ENCODE assay signal across 9 cellular contexts in genomic region chr14:103920981-103921854, GRCh38. TPM values are rescaled to one million over a fixed set of nuclear protein-coding genes. Genes with fewer than 3 reads are reported as not detected.
DNase-seq lines count a peak whose midpoint lies in the region; ATAC-seq, FAIRE-seq and TF ChIP-seq lines count a peak whose summit lies in the region.
"Had no signal": no experiment of that assay in that cellular context is flagged by ENCODE, and none has a peak within 500 bp of the region (broad histone marks: within the 10 kb centered on the region; RNA-seq: fewer than 3 reads in every experiment).

No MANE protein-coding gene starts in this region.

- peak; percentile 80 for FAIRE-seq in GM19239 (lab: Jason Lieb, UNC)

- peaks cover 20 to 39% (median 26%) of the 10 kb centered on the region in 11 experiments for H3K36me3 ChIP-seq in BLaER1 treated with 17β-estradiol and CSF1 and Interleukin-3, amounts not matched to agents 10 nM and 100 nM
- no peaks in the 10 kb centered on the region for H3K36me3 ChIP-seq in colonic mucosa

- H3K4me1 ChIP-seq in BLaER1 treated with 17β-estradiol and CSF1 and Interleukin-3, amounts not matched to agents 10 nM and 100 nM = peaks cover 15 to 57% (median 27%) of the 10 kb centered on the region in 10 experiments
- no peaks in the 10 kb centered on the region for H3K4me1 ChIP-seq in colonic mucosa

- peak; percentile 91 for ATAC-seq in HG03442 (IDR thresholded peaks at IDR 0.05; ENCODE audit: unreplicated experiment)
- peak; percentile 91 for ATAC-seq in left colon

- H3K4me2 ChIP-seq in BLaER1 treated with 17β-estradiol and CSF1 and Interleukin-3, amounts not matched to agents 10 nM and 100 nM = peak overlapping the region; percentile 85 to 99 (median 93)

- no peaks in the 10 kb centered on the region for H3K9me3 ChIP-seq in BLaER1 treated with 17β-estradiol and CSF1 and Interleukin-3, amounts not matched to agents 10 nM and 100 nM (replicated peaks in 1 of 11)
- H3K9me3 ChIP-seq in colonic mucosa = no peaks in the 10 kb centered on the region

- intact Hi-C loops in colonic mucosa (cut with DNase I) (no loop called here), left colon (cut with DNase I, micrococcal nuclease) (no loop called here)

- H3K4me3 ChIP-seq in BLaER1 treated with 17β-estradiol and CSF1 and Interleukin-3, amounts not matched to agents 10 nM and 100 nM = peak overlapping the region; percentile 66 to 97 (median 88)
- H3K4me3 ChIP-seq in colonic mucosa = peak overlapping the region; percentile 93

- peaks cover 44 to 50% (median 49%) of the 10 kb centered on the region in 11 experiments for H4K20me1 ChIP-seq in BLaER1 treated with 17β-estradiol and CSF1 and Interleukin-3, amounts not matched to agents 10 nM and 100 nM

- peak overlapping the region; percentile 50 to 94 (median 87) for H3K27ac ChIP-seq in BLaER1 treated with 17β-estradiol and CSF1 and Interleukin-3, amounts not matched to agents 10 nM and 100 nM
- peak overlapping the region; percentile 80 for H3K27ac ChIP-seq in colonic mucosa

- TF ChIP-seq CTCF in colonic mucosa (IDR thresholded peaks at IDR 0.05) = peak; percentile 98

- H3K9ac ChIP-seq in BLaER1 treated with 17β-estradiol and CSF1 and Interleukin-3, amounts not matched to agents 10 nM and 100 nM = peak overlapping the region; percentile 88 to 98 (median 91)
- peak overlapping the region; percentile 83 to 95 for H3K9ac ChIP-seq in colonic mucosa (ENCODE audit: low read depth in 2 of 2, low read length in 2 of 2)

- peak; percentile 99 for DNase-seq in GM19239 (ENCODE audit: insufficient read length, low spot score)
- peak; percentile 92 for DNase-seq in NCI-H510A treated with DMSO at 0.1 percent for 48 hours (lab: John Stamatoyannopoulos, UW)
- DNase-seq in activated CD4-positive, alpha-beta T cell treated with anti-CD3 and anti-CD28 coated beads for 4 hours = peak; percentile 90 to 94
- DNase-seq in colonic mucosa = peak; percentile 96
- peak; percentile 92 for DNase-seq in left colon
- peak; percentile 92 to 95 for DNase-seq in stimulated activated CD4-positive, alpha-beta T cell treated with anti-CD3 and anti-CD28 coated beads, Interleukin-1b, Interleukin-23, amount 100 ng/mL, for 4 hours (ENCODE audit: low read depth in 2 of 2)

- no peaks in the 10 kb centered on the region for H3K27me3 ChIP-seq in BLaER1 treated with 17β-estradiol and CSF1 and Interleukin-3, amounts not matched to agents 10 nM and 100 nM
- H3K27me3 ChIP-seq in colonic mucosa = no peaks in the 10 kb centered on the region

RNA-seq across cellular contexts. Expression of gene TDRD9, which starts 7.0 kb away (rescaled TPM):
- total RNA-seq in colonic mucosa (1 to 10 TPM in 1 of 2 donors, under 1 TPM in 1; 0.44 to 1.1 TPM), left colon (under 1 TPM; 0.22 to 0.24 TPM)

RNA-seq across cellular contexts. Expression of gene RD3L, which starts 21.1 kb away (rescaled TPM):
- total RNA-seq in colonic mucosa = not detected
- total RNA-seq in left colon = not detected
- total RNA-seq: subcutaneous adipose tissue had no signal

Comparison
In these comparisons a context has a peak if more than half of its experiments do, and no peak if none do; other contexts are left out.
1. Peak in every context shown above with its lines: DNase-seq, ATAC-seq, H3K4me3 ChIP-seq and H3K27ac ChIP-seq.